Comparison of ENCODE assay signal across 1 cellular context in the genomic region with DNA sequence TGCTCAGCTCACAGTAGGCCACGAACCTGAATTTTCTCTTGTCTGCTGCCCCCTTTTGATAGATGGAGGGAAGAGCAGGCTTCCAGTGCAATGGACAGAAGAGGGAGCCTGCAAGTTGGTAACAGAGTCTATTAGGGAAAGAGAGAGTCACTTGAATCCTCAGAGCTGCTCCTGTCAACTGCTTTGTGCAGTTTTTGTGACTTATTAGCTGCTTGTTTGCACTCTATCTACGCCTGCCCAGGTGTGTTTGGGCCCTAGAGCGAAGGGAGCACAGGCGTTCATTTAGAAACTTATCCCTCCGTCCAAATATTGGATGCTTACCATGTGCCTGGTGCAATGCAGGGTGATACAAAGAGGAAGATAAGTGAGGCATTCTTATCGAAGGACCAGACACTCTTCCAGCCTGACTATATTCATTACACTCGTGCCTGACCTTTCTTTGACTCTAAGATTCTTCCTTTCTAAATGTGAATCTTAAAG.
TF ChIP-seq lines count a peak whose summit lies in the region.

No MANE protein-coding gene starts in this region.

TF ChIP-seq in endothelial cell of umbilical vein, 7 proteins besides CTCF, POLR2A, EP300 and RAD21 (continued from another document):
- no peak for TF ChIP-seq GATA2 (IDR thresholded peaks at IDR 0.05; ENCODE audit: insufficient read depth, insufficient read length, low read depth, low read length)
- TF ChIP-seq FOS (IDR thresholded peaks at IDR 0.05; ENCODE audit: borderline replicate concordance, insufficient read depth, low read length): no peak
- TF ChIP-seq MYC (IDR thresholded peaks at IDR 0.05; ENCODE audit: low read depth, low read length): no peak
- no peak for TF ChIP-seq EZH2 (IDR thresholded peaks at IDR 0.05; ENCODE audit: borderline replicate concordance, low read depth, low read length, severe bottlenecking)
